Comparison of ENCODE assay signal across 17 cellular contexts in genomic region chr1:160367516-160367900, GRCh38. TPM values are rescaled to one million over a fixed set of nuclear protein-coding genes. Genes with fewer than 3 reads are reported as not detected.
"Had no signal": no experiment of that assay in that cellular context is flagged by ENCODE, and none has a peak within 500 bp of the region (broad histone marks: within the 10 kb centered on the region; RNA-seq: fewer than 3 reads in every experiment).

No MANE protein-coding gene starts in this region.

- H3K4me3 Mint-ChIP-seq: activated naive CD8-positive, alpha-beta T cell; immature natural killer cell; stimulated activated memory B cell treated with anti-CD40 and anti-IgM and Interleukin-4, amounts not matched to agents 10 μg/mL and 1 μg/mL and 100 μg/mL, for 72 hours; T-cell had no signal

- H3K36me3 ChIP-seq: vagina had no signal

- H3K4me1 Mint-ChIP-seq: immature natural killer cell had no signal

- H3K27ac ChIP-seq: epithelial cell of prostate, vagina had no signal

- H3K36me3 Mint-ChIP-seq: activated naive CD8-positive, alpha-beta T cell; immature natural killer cell; T-cell had no signal

- H3K9me3 Mint-ChIP-seq: immature natural killer cell; stimulated activated memory B cell treated with anti-CD40 and anti-IgM and Interleukin-4, amounts not matched to agents 10 μg/mL and 1 μg/mL and 100 μg/mL, for 72 hours; T-cell had no signal

- ATAC-seq: stimulated activated memory B cell treated with anti-CD40 and anti-IgM and Interleukin-4, amounts not matched to agents 10 μg/mL and 1 μg/mL and 100 μg/mL, for 72 hours; T-cell had no signal

- H3K27me3 Mint-ChIP-seq: activated naive CD8-positive, alpha-beta T cell; stimulated activated memory B cell treated with anti-CD40 and anti-IgM and Interleukin-4, amounts not matched to agents 10 μg/mL and 1 μg/mL and 100 μg/mL, for 72 hours; T-cell had no signal

- H3K9me3 ChIP-seq: vagina had no signal

- DNase-seq: activated CD4-positive, alpha-beta T cell treated with anti-CD3 and anti-CD28 coated beads, Interleukin-2, amount 50 U/mL, for 48 hours; activated gamma-delta T cell; activated T-cell treated with anti-CD3 and anti-CD28 coated beads, Interleukin-2, amount 50 U/mL, for 48 hours; cerebellar nuclear complex; effector memory CD4-positive, alpha-beta T cell; foreskin melanocyte; immature natural killer cell; midbrain; posterior cingulate gyrus; T-cell; T1000 had no signal

- H3K27me3 ChIP-seq: vagina had no signal

- H3K27ac Mint-ChIP-seq: activated naive CD8-positive, alpha-beta T cell; stimulated activated memory B cell treated with anti-CD40 and anti-IgM and Interleukin-4, amounts not matched to agents 10 μg/mL and 1 μg/mL and 100 μg/mL, for 72 hours; T-cell had no signal

- H3K4me3 ChIP-seq: lung, vagina had no signal

RNA-seq across cellular contexts. Expression of gene NHLH1, which starts 0.6 kb away (rescaled TPM):
- total RNA-seq: fibroblast of lung, vagina had no signal

RNA-seq across cellular contexts. Expression of gene VANGL2, which starts 32.9 kb away (rescaled TPM):
- total RNA-seq: fibroblast of lung had no signal
